ENCODE assay signal across 21 cellular contexts in genomic region chr1:1916882-1917281, GRCh38. TPM values are rescaled to one million over a fixed set of nuclear protein-coding genes. Genes with fewer than 3 reads are reported as not detected.
"Had no signal": no experiment of that assay in that cellular context is flagged by ENCODE, and none has a peak within 500 bp of the region (broad histone marks: within the 10 kb centered on the region; RNA-seq: fewer than 3 reads in every experiment).

No MANE protein-coding gene starts in this region.

- H3K4me3 ChIP-seq: adrenal gland, coronary artery, esophagus squamous epithelium, neural progenitor cell, ovary, skin epidermis, tibial artery, vagina had no signal

- H3K27ac ChIP-seq: adrenal gland, coronary artery, esophagus squamous epithelium, neural progenitor cell, ovary, skin epidermis, tibial artery, vagina had no signal

- H3K9me3 Mint-ChIP-seq: activated T-helper 2 cell treated with anti-CD3 and anti-CD28 coated beads, Interferon-gamma antibody, Interleukin-2, Interleukin-4, amounts not matched to agents 10 μg/mL and 5 μg/mL and 100 μg/mL, durations not matched to agents 14 hours and 24 hours and 36 hours; immature natural killer cell; neural progenitor cell; T-cell had no signal

- H3K4me3 Mint-ChIP-seq: activated CD8-positive, alpha-beta memory T cell treated with anti-CD3 and anti-CD28 coated beads, Interleukin-2, amount 10 ng/mL, durations not matched to agents 7 days and 5 days had no signal

- H3K27me3 ChIP-seq: adrenal gland, ovary, vagina had no signal

- H3K36me3 ChIP-seq: adrenal gland, esophagus squamous epithelium, neural progenitor cell, ovary, tibial artery, vagina had no signal

- ATAC-seq: activated CD8-positive, alpha-beta memory T cell treated with anti-CD3 and anti-CD28 coated beads, Interleukin-2, amount 10 ng/mL, durations not matched to agents 7 days and 5 days; left colon; T-cell had no signal

- H3K9me3 ChIP-seq: adrenal gland, esophagus squamous epithelium, ovary, tibial artery, vagina had no signal

- H3K36me3 Mint-ChIP-seq: activated CD8-positive, alpha-beta memory T cell treated with anti-CD3 and anti-CD28 coated beads, Interleukin-2, amount 10 ng/mL, durations not matched to agents 7 days and 5 days; immature natural killer cell; neural progenitor cell; T-cell had no signal

- H3K27ac Mint-ChIP-seq: activated CD8-positive, alpha-beta memory T cell treated with anti-CD3 and anti-CD28 coated beads, Interleukin-2, amount 10 ng/mL, durations not matched to agents 7 days and 5 days; activated T-helper 2 cell treated with anti-CD3 and anti-CD28 coated beads, Interferon-gamma antibody, Interleukin-2, Interleukin-4, amounts not matched to agents 10 μg/mL and 5 μg/mL and 100 μg/mL, durations not matched to agents 14 hours and 24 hours and 36 hours; T-cell had no signal

- DNase-seq: activated CD4-positive, CD25-positive, alpha-beta regulatory T cell treated with anti-CD3 and anti-CD28 coated beads, Interleukin-2, amount 50 U/mL, for 72 hours; activated naive CD4-positive, alpha-beta T cell treated with anti-CD3 and anti-CD28 coated beads, Interleukin-2, amount 50 U/mL, for 16 hours; activated T-cell treated with anti-CD3 and anti-CD28 coated beads, Interleukin-2, amount 50 U/mL, for 1 hour; caudate nucleus; esophagus squamous epithelium; immature natural killer cell; mammary epithelial cell; stimulated activated CD4-positive, alpha-beta T cell treated with anti-CD3 and anti-CD28 coated beads, Interleukin-4, amount 100 ng/mL, for 24 hours; stimulated activated naive CD4-positive, alpha-beta T cell; T-cell; T1000; tibial artery had no signal

- H3K9ac ChIP-seq: neural progenitor cell had no signal

RNA-seq across cellular contexts. Expression of gene CALML6, which starts 1.8 kb away (rescaled TPM):
- polyA plus RNA-seq: immature natural killer cell had no signal

RNA-seq across cellular contexts. Expression of gene TMEM52, which starts 2.2 kb away (rescaled TPM):
- total RNA-seq: activated CD8-positive, alpha-beta memory T cell treated with anti-CD3 and anti-CD28 coated beads, Interleukin-2, amount 10 ng/mL, durations not matched to agents 7 days and 5 days had no signal
